22 cellular contexts compared by ENCODE assay signal in the genomic region with DNA sequence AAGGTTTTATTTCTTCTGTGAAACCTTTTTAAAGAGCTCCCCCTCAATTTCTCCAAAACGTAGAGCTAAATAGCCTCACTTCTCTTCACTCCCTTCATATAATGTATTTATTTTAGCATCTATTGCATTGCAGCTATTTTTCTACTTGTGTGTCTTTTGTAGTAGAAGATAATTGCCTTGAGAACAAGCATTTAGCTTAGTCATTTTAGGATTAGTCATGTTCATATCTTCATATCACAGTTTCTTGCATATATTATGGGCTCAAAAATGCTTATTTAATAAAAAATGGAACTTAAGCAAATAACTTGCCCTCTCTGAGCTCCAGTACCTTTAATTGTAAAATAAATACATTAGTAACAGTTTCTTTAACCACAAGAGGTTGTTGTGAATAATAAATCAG.
"Had no signal": no experiment of that assay in that cellular context is flagged by ENCODE, and none has a peak within 500 bp of the region (broad histone marks: within the 10 kb centered on the region; RNA-seq: fewer than 3 reads in every experiment).

No MANE protein-coding gene starts in this region.

- FAIRE-seq: frontal cortex, islet of Langerhans, TTC549 had no signal

- H3K9me3 ChIP-seq: heart right ventricle, psoas muscle, right lobe of liver, suprapubic skin had no signal

- H3K4me1 ChIP-seq: heart right ventricle, psoas muscle, right lobe of liver, suprapubic skin had no signal

- DNase-seq: activated CD4-positive, alpha-beta T cell treated with anti-CD3 and anti-CD28 coated beads for 48 hours; activated CD8-positive, alpha-beta memory T cell treated with anti-CD3 and anti-CD28 coated beads, Interleukin-2, amount 50 U/mL, for 4 hours; activated CD8-positive, alpha-beta T cell treated with anti-CD3 and anti-CD28 coated beads, Interleukin-2, amount 10 ng/mL, durations not matched to agents 7 days and 5 days; activated effector memory CD4-positive, alpha-beta T cell treated with anti-CD3 and anti-CD28 coated beads, Interleukin-2, amount 50 U/mL, for 16 hours; activated T-cell treated with anti-CD3 and anti-CD28 coated beads, Interleukin-2, amount 50 U/mL, for 48 hours; amygdala; cerebellar nuclear complex; dermis blood vessel endothelial cell; endodermal cell; heart right ventricle; left colon; psoas muscle; right lobe of liver; T-helper 2 cell; trophoblast cell had no signal

- H3K4me3 ChIP-seq: heart right ventricle, lung, psoas muscle, right lobe of liver, suprapubic skin had no signal

- H3K27ac ChIP-seq: heart right ventricle, psoas muscle, right lobe of liver, suprapubic skin had no signal

- H3K27me3 ChIP-seq: heart right ventricle, right lobe of liver, suprapubic skin had no signal

- H3K36me3 ChIP-seq: heart right ventricle, right lobe of liver, suprapubic skin had no signal

- ATAC-seq: activated CD8-positive, alpha-beta T cell treated with anti-CD3 and anti-CD28 coated beads, Interleukin-2, amount 10 ng/mL, durations not matched to agents 7 days and 5 days; activated naive CD4-positive, alpha-beta T cell treated with anti-CD3 and anti-CD28 coated beads, Interleukin-2, amount 50 U/mL, for 72 hours; heart right ventricle; left colon; psoas muscle; right lobe of liver; WTC11 had no signal
